ENCODE assay signal across 8 cellular contexts in genomic region chr2:101113441-101114267, GRCh38. TPM values are rescaled to one million over a fixed set of nuclear protein-coding genes. Genes with fewer than 3 reads are reported as not detected.
DNase-seq lines count a peak whose midpoint lies in the region; ATAC-seq, FAIRE-seq and TF ChIP-seq lines count a peak whose summit lies in the region.

No MANE protein-coding gene starts in this region.

- intact Hi-C loops in uterus (cut with DNase I; ENCODE audit: low total_unique reads) = no loop called here

- no peak for TF ChIP-seq CTCF in A549 (IDR thresholded peaks at IDR 0.05)
- no peak for TF ChIP-seq CTCF in uterus (IDR thresholded peaks at IDR 0.05)

- DNase-seq in A549 (ENCODE audit: low read depth in 1 of 2, low spot score in 1 of 2) = peak; percentile 82 to 96
- peak; percentile 36 for DNase-seq in HS-5 (ENCODE audit: low read depth)
- peak; percentile 75 for DNase-seq in hepatic stellate cell (ENCODE audit: low spot score)
- DNase-seq in uterus = peak; percentile 41 to 57
- no peak for DNase-seq in stimulated activated CD4-positive, alpha-beta T cell treated with anti-CD3 and anti-CD28 coated beads, Interleukin-12 subunit alpha, Interleukin-12 subunit beta, amount 100 ng/mL, for 4 hours
- no peak for DNase-seq in activated CD4-positive, alpha-beta T cell treated with anti-CD3 and anti-CD28 coated beads for 4 hours
- DNase-seq in activated CD4-positive, alpha-beta T cell treated with anti-CD3 and anti-CD28 coated beads, Interleukin-2, amount 50 U/mL, for 4 hours = no peak

- FAIRE-seq in A549 (lab: Jason Lieb, UNC) = no peak

- peak; percentile 97; a peak in 4 of 5 replicates for TF ChIP-seq EP300 in A549 (IDR thresholded peaks at IDR 0.05)

- no peaks in the 10 kb centered on the region for H3K27me3 ChIP-seq in uterus

- TF ChIP-seq POLR2A in A549 (IDR thresholded peaks at IDR 0.05; ENCODE audit: low read length) (no peak), uterus (IDR thresholded peaks at IDR 0.05) (no peak)

- POLR2A ChIA-PET in A549 (lab: Yijun Ruan, JAX) = interaction anchor here (0.6 to 2.3 kb wide), 6 partner anchors 11 to 112 kb away, joined by 3 to 20 read pairs (median 6); partner anchors contain the start of genes RPL31 and TBC1D8

- WGBS in A549 (ENCODE audit: missing lambda C conversion rate) = 4% methylated on average over 10 of the region's 10 CpGs

- H3K4me2 ChIP-seq in A549 = peak overlapping the region; percentile 77

- CTCF ChIA-PET in A549 (lab: Yijun Ruan, JAX) = interaction anchor here (0.8 to 2.4 kb wide), 7 partner anchors 7 to 89 kb away, joined by 3 to 14 read pairs (median 4); partner anchors contain the start of gene TBC1D8

- peaks cover 96% of the 10 kb centered on the region for H3K4me1 ChIP-seq in A549
- peaks cover 29% of the 10 kb centered on the region in 2 donors for H3K4me1 ChIP-seq in uterus

- H3K4me3 ChIP-seq in A549 = peak overlapping the region; percentile 12; the same call in 1 of the 3 replicates
- H3K4me3 ChIP-seq in uterus = no peak overlapping the region

- H3K27ac ChIP-seq in A549 (peak overlapping the region; percentile 89 to 91), uterus (peak overlapping the region; percentile 63 to 77)

- no peaks in the 10 kb centered on the region for H3K9me3 ChIP-seq in A549
- H3K9me3 ChIP-seq in uterus = no peaks in the 10 kb centered on the region

- no peaks in the 10 kb centered on the region for H3K36me3 ChIP-seq in uterus

- peak; percentile 77 to 83 for ATAC-seq in A549

- TF ChIP-seq RAD21 in A549 (conservative IDR thresholded peaks at IDR 0.05 in 1 of 2, IDR thresholded peaks at IDR 0.05 in 1 of 2) = peak; percentile 39 to 65

TF ChIP-seq in A549, 52 proteins besides CTCF, POLR2A, EP300 and RAD21 (continues in another document):
- peak; percentile 54 for TF ChIP-seq SMC3 (IDR thresholded peaks at IDR 0.05)
- 0 out of 2 replicates have a peak, but pooled peaks have one; percentile 31 for TF ChIP-seq NFE2L2 (conservative IDR thresholded peaks at IDR 0.05; ENCODE audit: low read length)
- TF ChIP-seq HES2 (IDR thresholded peaks at IDR 0.05) = peak; percentile 92
- TF ChIP-seq ATOH8 (CRISPR knock-in tag; IDR thresholded peaks at IDR 0.05; ENCODE audit: low read depth) = no peak; the same call in 1 of the 2 replicates
- TF ChIP-seq RARB (CRISPR knock-in tag; IDR thresholded peaks at IDR 0.05) = no peak
- 0 out of 2 replicates have a peak, but pooled peaks have one; percentile 30 for TF ChIP-seq HOXA7 (CRISPR knock-in tag; IDR thresholded peaks at IDR 0.05)
- TF ChIP-seq HDAC2 (IDR thresholded peaks at IDR 0.05) = no peak
- 0 out of 2 replicates have a peak, but pooled peaks have one; percentile 13 for TF ChIP-seq HOXB13 (CRISPR knock-in tag; IDR thresholded peaks at IDR 0.05; ENCODE audit: low read depth)
- peak; percentile 95 for TF ChIP-seq JUNB (IDR thresholded peaks at IDR 0.05)
- TF ChIP-seq JUN (IDR thresholded peaks at IDR 0.05) = peak; percentile 98
- TF ChIP-seq BCL3 (IDR thresholded peaks at IDR 0.05) = peak; percentile 94; the same call in 2 of the 3 replicates
- TF ChIP-seq HOXB5 (CRISPR knock-in tag; IDR thresholded peaks at IDR 0.05) = peak; percentile 74; the same call in 1 of the 2 replicates
- peak; percentile 87 for TF ChIP-seq MAX (IDR thresholded peaks at IDR 0.05)
- TF ChIP-seq GATA3 (IDR thresholded peaks at IDR 0.05; ENCODE audit: borderline replicate concordance) = peak; percentile 93
- TF ChIP-seq MAFK (IDR thresholded peaks at IDR 0.05; ENCODE audit: partially characterized antibody) = peak; percentile 80
- peak; percentile 99 to 100 for TF ChIP-seq CEBPB (IDR thresholded peaks at IDR 0.05)
- no peak for TF ChIP-seq ESRRA (IDR thresholded peaks at IDR 0.05; ENCODE audit: borderline replicate concordance, low read length)

TF ChIP-seq in PFSK-1, 5 proteins besides CTCF, POLR2A, EP300 and RAD21:
- no peak for TF ChIP-seq REST (IDR thresholded peaks at IDR 0.05; ENCODE audit: insufficient read depth in 1 of 2, low read depth in 2 of 2, low read length in 2 of 2)
- 0 out of 2 replicates have a peak, but pooled peaks have one; percentile 24 for TF ChIP-seq POLR2AphosphoS5 (IDR thresholded peaks at IDR 0.05; ENCODE audit: low read depth, low read length)
- TF ChIP-seq SIN3A (IDR thresholded peaks at IDR 0.05; ENCODE audit: borderline replicate concordance, insufficient read depth, low read length) = no peak

RNA-seq across cellular contexts. Expression of gene TBC1D8, which starts 37.5 kb away (rescaled TPM):
- polyA plus RNA-seq in A549 (2011; rRNA removed) (107 and 119 TPM in 2 replicates), A549 (2017; fragmentation: RNase III; extraction: RNeasy Plus Mini Kit Qiagen cat#74134 plus additional on column Dnase treatment) (30.0 to 40.3 TPM (median 35.3 TPM) in 3 replicates)
- polyA plus RNA-seq in A549 (2012; cell fraction: cytosol; rRNA removed) = 46.3 and 54.9 TPM in 2 replicates
- polyA plus RNA-seq in A549 (2012; cell fraction: nucleus; rRNA removed) = 250 and 339 TPM in 2 replicates
- polyA minus RNA-seq in A549 (2011; rRNA and poly(A)+ RNA removed) = 132 and 139 TPM in 2 replicates
- polyA plus RNA-seq in PFSK-1 (2012; ENCODE audit: insufficient read length, low read depth) = 22.4 TPM
- 10 to 100 TPM; 16.7 to 44.0 (median 19.7) TPM for total RNA-seq in uterus

Comparison
In these comparisons a context has a peak if more than half of its experiments do, and no peak if none do; other contexts are left out.
1. DNase-seq: peak in A549 (2 of 2), HS-5 (single experiment), hepatic stellate cell (single experiment) and uterus (2 of 2); none in stimulated activated CD4-positive, alpha-beta T cell treated with anti-CD3 and anti-CD28 coated beads, Interleukin-12 subunit alpha, Interleukin-12 subunit beta, amount 100 ng/mL, for 4 hours (single experiment), activated CD4-positive, alpha-beta T cell treated with anti-CD3 and anti-CD28 coated beads for 4 hours (0 of 2) and activated CD4-positive, alpha-beta T cell treated with anti-CD3 and anti-CD28 coated beads, Interleukin-2, amount 50 U/mL, for 4 hours (0 of 2).